In the genomic region with DNA sequence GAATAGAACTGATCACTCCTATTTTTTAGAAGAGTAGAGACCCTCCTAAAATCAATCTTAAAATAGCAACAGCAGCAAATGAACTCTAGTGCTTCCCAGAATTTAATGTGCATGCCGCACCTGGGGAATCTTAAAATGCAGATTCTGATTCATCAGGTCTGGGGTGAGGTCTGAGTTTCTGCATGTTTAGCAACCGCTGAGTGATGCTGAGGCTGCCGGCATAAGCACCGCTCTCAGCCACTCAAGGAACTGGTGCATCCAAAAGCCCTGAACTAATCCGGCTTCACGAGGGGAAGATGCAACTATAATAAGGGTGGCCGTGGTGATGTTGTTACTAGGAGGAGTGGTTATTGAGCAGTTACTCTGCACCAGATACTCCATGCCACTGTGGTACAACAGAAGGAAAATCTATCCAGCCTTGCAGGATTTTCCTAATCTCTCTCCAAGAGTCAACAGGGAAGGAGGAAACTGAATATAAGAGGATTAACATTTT, we compare ENCODE assay signal across 17 cellular contexts. TPM values are rescaled to one million over a fixed set of nuclear protein-coding genes. Genes with fewer than 3 reads are reported as not detected.
DNase-seq lines count a peak whose midpoint lies in the region; ATAC-seq and TF ChIP-seq lines count a peak whose summit lies in the region.
"Had no signal": no experiment of that assay in that cellular context is flagged by ENCODE, and none has a peak within 500 bp of the region (broad histone marks: within the 10 kb centered on the region; RNA-seq: fewer than 3 reads in every experiment).

No MANE protein-coding gene starts in this region.

- H3K4me1 ChIP-seq in mesodermal cell (ENCODE audit: control insufficient read depth, insufficient read depth, low read length, poor library complexity, severe bottlenecking) = peaks cover 47% of the 10 kb centered on the region
- H3K4me1 ChIP-seq in esophagus squamous epithelium = peaks cover 0 to 22% (median 21%) of the 10 kb centered on the region in 3 donors

- DNase-seq in NCI-H748 (lab: John Stamatoyannopoulos, UW; ENCODE audit: unreplicated experiment) (peak; percentile 19), NCI-H748 treated with DMSO at 0.1 percent for 48 hours (lab: John Stamatoyannopoulos, UW) (no peak), activated B cell treated with CpG ODN at 0.5 μM for 24 hours (no peak), NCI-H226 (no peak), esophagus squamous epithelium (lab: John Stamatoyannopoulos, UW) (no peak), NCI-H1694 treated with DMSO at 0.1 percent for 48 hours (lab: John Stamatoyannopoulos, UW) (no peak)
- DNase-seq: CD8-positive, alpha-beta memory T cell; DMS 273 treated with DMSO at 0.1 percent for 48 hours; MV-4-11; NCI-H2107; NCI-H774 had no signal

- H3K4me3 Mint-ChIP-seq in activated B cell treated with CpG ODN at 0.5 μM for 24 hours = no peak overlapping the region
- H3K4me3 Mint-ChIP-seq in stimulated activated memory B cell treated with anti-CD40 and anti-IgM and Interleukin-4, amounts not matched to agents 10 μg/mL and 1 μg/mL and 100 μg/mL, for 72 hours = no peak overlapping the region
- H3K4me3 Mint-ChIP-seq: CD8-positive, alpha-beta memory T cell had no signal

- CTCF ChIA-PET in activated B cell treated with CpG ODN at 0.5 μM for 24 hours (lab: Charles Lee) = no interaction called here

- H3K27ac Mint-ChIP-seq in activated B cell treated with CpG ODN at 0.5 μM for 24 hours = peak overlapping the region; percentile 38
- peak overlapping the region; percentile 40 for H3K27ac Mint-ChIP-seq in stimulated activated memory B cell treated with anti-CD40 and anti-IgM and Interleukin-4, amounts not matched to agents 10 μg/mL and 1 μg/mL and 100 μg/mL, for 72 hours

- peaks cover under 1% of the 10 kb centered on the region for H3K9me3 Mint-ChIP-seq in activated B cell treated with CpG ODN at 0.5 μM for 24 hours
- H3K9me3 Mint-ChIP-seq in stimulated activated memory B cell treated with anti-CD40 and anti-IgM and Interleukin-4, amounts not matched to agents 10 μg/mL and 1 μg/mL and 100 μg/mL, for 72 hours = no peaks in the 10 kb centered on the region

- no peak for ATAC-seq in activated B cell treated with CpG ODN at 0.5 μM for 24 hours (ENCODE audit: low read depth)
- no peak for ATAC-seq in stimulated activated memory B cell treated with anti-CD40 and anti-IgM and Interleukin-4, amounts not matched to agents 10 μg/mL and 1 μg/mL and 100 μg/mL, for 72 hours
- ATAC-seq: K562, Panc1 had no signal

- TF ChIP-seq POLR2A in esophagus squamous epithelium (IDR thresholded peaks at IDR 0.05) = no peak

- POLR2A ChIA-PET in activated B cell treated with CpG ODN at 0.5 μM for 24 hours (lab: Charles Lee) = no interaction called here

- H3K27me3 ChIP-seq in esophagus squamous epithelium = no peaks in the 10 kb centered on the region
- H3K27me3 ChIP-seq: BLaER1 had no signal

- 81 to 91% methylated on average over 3 to 7 of the region's 7 CpGs for WGBS in mesodermal cell (ENCODE audit: insufficient coverage in 2 of 2), 2 experiments
- 25 to 45% methylated on average over 6 to 7 of the region's 7 CpGs for WGBS in esophagus squamous epithelium, 2 donors

- H3K4me3 ChIP-seq in mesodermal cell (ENCODE audit: extremely low read depth, insufficient read depth, low read length, poor library complexity, severe bottlenecking) (no peak overlapping the region), esophagus squamous epithelium (no peak overlapping the region)
- H3K4me3 ChIP-seq: BLaER1, K562, SK-N-MC had no signal

- peak overlapping the region; percentile 61 for H3K27ac ChIP-seq in mesodermal cell (ENCODE audit: low read depth, low read length, severe bottlenecking)
- H3K27ac ChIP-seq in esophagus squamous epithelium = peak overlapping the region in 2 of 4 donors; percentile 19 to 74
- H3K27ac ChIP-seq: BLaER1, SK-N-MC had no signal

- H3K9me3 ChIP-seq in mesodermal cell (ENCODE audit: control insufficient read depth, low read length) = peaks cover under 1% of the 10 kb centered on the region
- no peaks in the 10 kb centered on the region for H3K9me3 ChIP-seq in esophagus squamous epithelium

- intact Hi-C loops in activated B cell treated with CpG ODN at 0.5 μM for 24 hours (cut with micrococcal nuclease) (no loop called here), esophagus squamous epithelium (cut with DNase I) (no loop called here)

- H3K36me3 Mint-ChIP-seq in activated B cell treated with CpG ODN at 0.5 μM for 24 hours (ENCODE audit: low read depth) = no peaks in the 10 kb centered on the region
- H3K36me3 Mint-ChIP-seq in stimulated activated memory B cell treated with anti-CD40 and anti-IgM and Interleukin-4, amounts not matched to agents 10 μg/mL and 1 μg/mL and 100 μg/mL, for 72 hours = peaks cover under 1% of the 10 kb centered on the region
- H3K36me3 Mint-ChIP-seq: CD8-positive, alpha-beta memory T cell had no signal

- H3K36me3 ChIP-seq in mesodermal cell (ENCODE audit: control insufficient read depth, insufficient read depth, low read length) (no peaks in the 10 kb centered on the region), esophagus squamous epithelium (no peaks in the 10 kb centered on the region)
- H3K36me3 ChIP-seq: BLaER1 had no signal

- TF ChIP-seq CTCF in activated B cell treated with CpG ODN at 0.5 μM for 24 hours (IDR thresholded peaks at IDR 0.05) = no peak
- no peak for TF ChIP-seq CTCF in esophagus squamous epithelium (IDR thresholded peaks at IDR 0.05)

- H3K4me1 Mint-ChIP-seq in activated B cell treated with CpG ODN at 0.5 μM for 24 hours = peaks cover 27% of the 10 kb centered on the region
- H3K4me1 Mint-ChIP-seq in stimulated activated memory B cell treated with anti-CD40 and anti-IgM and Interleukin-4, amounts not matched to agents 10 μg/mL and 1 μg/mL and 100 μg/mL, for 72 hours = peaks cover 38% of the 10 kb centered on the region
- H3K4me1 Mint-ChIP-seq: CD8-positive, alpha-beta memory T cell had no signal

- H3K27me3 Mint-ChIP-seq in activated B cell treated with CpG ODN at 0.5 μM for 24 hours = no peaks in the 10 kb centered on the region
- H3K27me3 Mint-ChIP-seq in stimulated activated memory B cell treated with anti-CD40 and anti-IgM and Interleukin-4, amounts not matched to agents 10 μg/mL and 1 μg/mL and 100 μg/mL, for 72 hours = no peaks in the 10 kb centered on the region

RNA-seq across cellular contexts. Expression of a gene that starts 19.7 kb away (rescaled TPM):
- 1.7 and 2.5 TPM in 2 replicates for total RNA-seq in activated B cell treated with CpG ODN at 0.5 μM for 24 hours
- polyA plus RNA-seq in mesodermal cell (2013, experiment 1 of 2) = 21.5 TPM
- polyA plus RNA-seq in mesodermal cell (2013, experiment 2 of 2) = 16.0 TPM
- total RNA-seq in esophagus squamous epithelium = 1 to 10 TPM; 1.7 to 5.5 (median 2.4) TPM
- polyA plus RNA-seq: K562 had no signal
